In the genomic region with DNA sequence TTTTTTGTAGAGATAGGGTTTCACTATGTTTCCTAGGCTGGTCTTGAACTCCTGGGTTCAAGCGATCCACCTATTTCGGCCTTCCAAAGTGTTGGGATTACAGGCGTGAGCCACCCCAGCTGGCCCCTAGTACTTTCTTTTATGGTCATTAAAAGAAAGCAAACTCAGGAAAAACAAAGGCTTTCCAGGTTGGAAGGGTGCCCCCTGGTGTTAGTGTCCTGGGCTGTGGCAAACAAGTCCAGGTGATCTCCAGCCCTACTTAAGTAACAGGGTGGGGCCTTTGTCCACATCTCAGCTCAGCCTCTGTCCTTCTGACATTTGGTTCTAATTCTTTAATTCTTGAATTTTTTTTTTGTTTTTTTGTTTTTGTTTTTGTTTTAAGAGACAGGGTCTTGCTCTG, we compare ENCODE assay signal across 8 cellular contexts. TPM values are rescaled to one million over a fixed set of nuclear protein-coding genes. Genes with fewer than 3 reads are reported as not detected.
DNase-seq lines count a peak whose midpoint lies in the region; ATAC-seq and TF ChIP-seq lines count a peak whose summit lies in the region.

No MANE protein-coding gene starts in this region.

- H3K36me3 Mint-ChIP-seq in H9 (ENCODE audit: insufficient read depth in 1 of 3, low read depth in 3 of 3) = peaks cover 20 to 21% (median 21%) of the 10 kb centered on the region in 3 experiments; a peak in 6 of 7 replicates

- H3K4me1 ChIP-seq in BLaER1 treated with 17β-estradiol and CSF1 and Interleukin-3, amounts not matched to agents 10 nM and 100 nM = peaks cover 52 to 76% (median 72%) of the 10 kb centered on the region in 10 experiments
- H3K4me1 ChIP-seq in H9 (ENCODE audit: insufficient read depth, low read length) = peaks cover 6% of the 10 kb centered on the region

- peak; percentile 72 for TF ChIP-seq CTCF in H9 (conservative IDR thresholded peaks at IDR 0.05)
- TF ChIP-seq CTCF in WI38 (IDR thresholded peaks at IDR 0.05; ENCODE audit: low read depth, low read length) = peak; percentile 57

- no peak overlapping the region for H3K4me3 Mint-ChIP-seq in H9

- H2BK20ac ChIP-seq in H9 (ENCODE audit: low read depth, low read length, poor library complexity, severe bottlenecking) = no peak overlapping the region

- no peak overlapping the region for H4K5ac ChIP-seq in H9 (ENCODE audit: insufficient read length, low read depth, low read length)

- no peak overlapping the region for H3K14ac ChIP-seq in H9 (ENCODE audit: insufficient read depth, low read length)

- H2BK15ac ChIP-seq in H9 (ENCODE audit: low read depth, low read length) = no peak overlapping the region

- H3K27me3 Mint-ChIP-seq in H9 (ENCODE audit: low read depth) = 0 out of 2 replicates have a peak, but pooled peaks cover under 1% of the 10 kb centered on the region

- no peak overlapping the region for H4K8ac ChIP-seq in H9 (replicated peaks; ENCODE audit: insufficient read length, low read depth, low read length)

- intact Hi-C loops in sciatic nerve (cut with DNase I) = no loop called here

- H4K20me1 ChIP-seq in BLaER1 treated with 17β-estradiol and CSF1 and Interleukin-3, amounts not matched to agents 10 nM and 100 nM = peaks cover 21 to 79% (median 53%) of the 10 kb centered on the region in 11 experiments; a peak in 18 of 22 replicates
- H4K20me1 ChIP-seq in H9 (ENCODE audit: control insufficient read depth, insufficient read depth, insufficient read length) = no peaks in the 10 kb centered on the region

- no peak for ATAC-seq in HG02610 (IDR thresholded peaks at IDR 0.05; ENCODE audit: unreplicated experiment)
- ATAC-seq in sciatic nerve = no peak

- H3K56ac ChIP-seq in H9 (ENCODE audit: insufficient read length, low read depth, low read length) = no peak overlapping the region

- H3K4me3 ChIP-seq in BLaER1 treated with 17β-estradiol and CSF1 and Interleukin-3, amounts not matched to agents 10 nM and 100 nM = no peak overlapping the region
- H3K4me3 ChIP-seq in WI38 (ENCODE audit: low read depth, low read length) = no peak overlapping the region

- no peak overlapping the region for H3K27ac Mint-ChIP-seq in H9

- peak; percentile 79 for DNase-seq in H9
- DNase-seq in fibroblast of peridontal ligament (ENCODE audit: extremely low read depth) = peak; percentile 48
- DNase-seq in stimulated activated CD4-positive, alpha-beta T cell treated with anti-CD3 and anti-CD28 coated beads, Interleukin-2, amount 100 ng/mL, for 4 hours (ENCODE audit: low read depth) = peak; percentile 24
- DNase-seq in pons (ENCODE audit: low spot score) = no peak
- DNase-seq in sciatic nerve (ENCODE audit: low spot score) = no peak

- H3K18ac ChIP-seq in H9 (ENCODE audit: insufficient read length, low read depth, low read length) = no peak overlapping the region

- H3K9me3 ChIP-seq in BLaER1 treated with 17β-estradiol and CSF1 and Interleukin-3, amounts not matched to agents 10 nM and 100 nM (replicated peaks in 1 of 11) = no peaks in the 10 kb centered on the region
- H3K9me3 ChIP-seq in H9 (ENCODE audit: control insufficient read depth, low read depth, low read length) = no peaks in the 10 kb centered on the region

- no peak overlapping the region for H3T11ph ChIP-seq in H9 (ENCODE audit: low read length)

- no peak overlapping the region for H2BK5ac ChIP-seq in H9 (ENCODE audit: insufficient read length, low read length)

- no peak overlapping the region for H2AK5ac ChIP-seq in H9 (ENCODE audit: insufficient read length, low read length)

- no peak overlapping the region for H3K23ac ChIP-seq in H9 (ENCODE audit: insufficient read length, low read depth, low read length)

- H3K4me2 ChIP-seq in BLaER1 treated with 17β-estradiol and CSF1 and Interleukin-3, amounts not matched to agents 10 nM and 100 nM = peak overlapping the region; percentile 19 to 100 (median 96); a peak in 18 of 22 replicates
- no peak overlapping the region for H3K4me2 ChIP-seq in H9 (ENCODE audit: insufficient read depth, insufficient read length, low read length)

- H3K9ac ChIP-seq in BLaER1 treated with 17β-estradiol and CSF1 and Interleukin-3, amounts not matched to agents 10 nM and 100 nM = no peak overlapping the region
- no peak overlapping the region for H3K9ac ChIP-seq in H9 (ENCODE audit: extremely low read depth, insufficient read length, low read length)

- no peak overlapping the region for H2AFZ ChIP-seq in H9 (ENCODE audit: low read length)

- H3K4ac ChIP-seq in H9 (ENCODE audit: low read depth, low read length) = no peak overlapping the region

- no peak overlapping the region for H4K91ac ChIP-seq in H9 (ENCODE audit: insufficient read length, low read depth, low read length)

- no peaks in the 10 kb centered on the region for H3K9me3 Mint-ChIP-seq in H9

- no CpG with 5 or more reads among the region's 3 CpGs for WGBS in H9 (ENCODE audit: extremely low coverage, insufficient read length, low lambda C conversion rate)

- H2BK12ac ChIP-seq in H9 (ENCODE audit: insufficient read length, low read depth, low read length) = no peak overlapping the region

- H3K79me1 ChIP-seq in H9 (ENCODE audit: insufficient read depth, low read depth, low read length, poor library complexity, severe bottlenecking) = no peaks in the 10 kb centered on the region

- H3K27me3 ChIP-seq in BLaER1 treated with 17β-estradiol and CSF1 and Interleukin-3, amounts not matched to agents 10 nM and 100 nM = no peaks in the 10 kb centered on the region
- H3K27me3 ChIP-seq in H9 (ENCODE audit: insufficient read depth, low read length) = no peaks in the 10 kb centered on the region

- H2BK120ac ChIP-seq in H9 (ENCODE audit: low read depth, low read length, poor library complexity, severe bottlenecking) = no peak overlapping the region

- no peaks in the 10 kb centered on the region; the same call in 1 of the 2 replicates for H3K79me2 ChIP-seq in H9 (ENCODE audit: insufficient read depth, low read length)

- peaks cover 2% of the 10 kb centered on the region for H3K23me2 ChIP-seq in H9 (ENCODE audit: insufficient read length, low read depth, low read length, poor library complexity, severe bottlenecking)

- H3K36me3 ChIP-seq in BLaER1 treated with 17β-estradiol and CSF1 and Interleukin-3, amounts not matched to agents 10 nM and 100 nM = peaks cover 42 to 75% (median 47%) of the 10 kb centered on the region in 11 experiments

- peaks cover 26 to 31% of the 10 kb centered on the region in 2 experiments for H3K4me1 Mint-ChIP-seq in H9

- peak overlapping the region in 2 of 11 experiments; percentile 2 to 95; a peak in 2 of 22 replicates for H3K27ac ChIP-seq in BLaER1 treated with 17β-estradiol and CSF1 and Interleukin-3, amounts not matched to agents 10 nM and 100 nM
- H3K27ac ChIP-seq in H9 (ENCODE audit: insufficient read length, low read depth, low read length) = no peak overlapping the region

RNA-seq across cellular contexts. Expression of a gene that starts 6.9 kb away (rescaled TPM):
- 49.9 and 51.1 TPM in 2 replicates for total RNA-seq in H9 (2021)
- 680 TPM for total RNA-seq in sciatic nerve

RNA-seq across cellular contexts. Expression of a gene that starts 32.5 kb away (rescaled TPM):
- total RNA-seq in H9 (2021) = 230 TPM in 2 replicates
- 1.4 TPM for total RNA-seq in sciatic nerve

RNA-seq across cellular contexts. Expression of a gene that starts 51.2 kb away (rescaled TPM):
- total RNA-seq in H9 (2021) (0.55 and 0.59 TPM in 2 replicates), sciatic nerve (0.36 TPM)

Comparison
In these comparisons a context has a peak if more than half of its experiments do, and no peak if none do; other contexts are left out.
1. DNase-seq: peak in H9 (single experiment), fibroblast of peridontal ligament (single experiment) and stimulated activated CD4-positive, alpha-beta T cell treated with anti-CD3 and anti-CD28 coated beads, Interleukin-2, amount 100 ng/mL, for 4 hours (single experiment); none in pons (single experiment) and sciatic nerve (single experiment).
2. RNA of a gene that starts 6.9 kb away (total RNA-seq): 680 TPM in sciatic nerve (single experiment); 49.9 to 51.1 TPM in H9; every median in the first group is over 10 times any median in the second.
3. RNA of a gene that starts 32.5 kb away (total RNA-seq): 230 TPM in H9; 1.4 TPM in sciatic nerve (single experiment); every median in the first group is over 10 times any median in the second.